In the genomic region with DNA sequence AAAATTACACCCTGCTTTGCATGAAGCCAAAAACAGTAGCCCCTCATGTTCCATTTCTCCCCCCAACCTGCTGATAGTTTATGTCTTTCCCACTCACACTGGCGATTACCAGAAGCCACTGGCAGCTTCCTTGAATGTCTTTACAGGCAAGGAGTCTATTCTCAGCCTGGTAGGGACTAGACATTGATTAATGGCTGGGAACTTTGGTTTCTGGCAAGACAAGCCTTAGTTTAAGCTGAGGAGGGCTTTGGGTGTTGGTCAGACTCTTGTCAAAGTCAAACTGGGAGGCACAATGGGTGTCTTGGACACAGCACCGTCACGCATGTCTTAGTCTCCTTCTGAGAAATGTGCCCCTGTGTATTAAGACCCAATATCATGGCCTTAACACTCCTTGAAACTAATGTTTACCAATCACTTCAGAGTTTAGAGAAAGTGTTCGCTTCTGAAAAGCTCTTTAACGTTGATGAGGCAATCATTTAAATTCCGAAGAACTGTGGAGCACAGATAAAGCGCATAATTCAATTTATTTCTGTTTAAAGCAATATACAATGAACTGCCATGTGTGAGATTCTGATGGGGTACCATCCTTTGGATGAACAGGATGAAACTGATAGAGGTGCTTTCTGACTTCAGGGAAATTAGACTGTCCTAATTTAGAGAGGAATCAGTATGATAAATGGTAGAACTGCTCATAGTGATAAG, we compare ENCODE assay signal across 16 cellular contexts.
"Had no signal": no experiment of that assay in that cellular context is flagged by ENCODE, and none has a peak within 500 bp of the region (broad histone marks: within the 10 kb centered on the region; RNA-seq: fewer than 3 reads in every experiment).

No MANE protein-coding gene starts in this region.

- H3K36me3 Mint-ChIP-seq: activated CD8-positive, alpha-beta memory T cell treated with anti-CD3 and anti-CD28 coated beads, Interleukin-2, amount 10 ng/mL, durations not matched to agents 7 days and 5 days; activated naive CD8-positive, alpha-beta T cell treated with anti-CD3 and anti-CD28 coated beads for 36 hours; natural killer cell treated with Interleukin-12 subunit alpha and Interleukin-12 subunit beta and Interleukin-15 and Interleukin-18, amount 100 ng/mL, for 72 hours; WTC11 had no signal

- H3K27me3 Mint-ChIP-seq: activated CD4-positive, alpha-beta memory T cell treated with anti-CD3 and anti-CD28 coated beads, Interleukin-2, amount 10 ng/mL, durations not matched to agents 7 days and 5 days; activated CD8-positive, alpha-beta memory T cell treated with anti-CD3 and anti-CD28 coated beads, Interleukin-2, amount 10 ng/mL, durations not matched to agents 7 days and 5 days; activated naive CD8-positive, alpha-beta T cell treated with anti-CD3 and anti-CD28 coated beads for 36 hours; activated T-helper 17 cell treated with anti-CD3 and anti-CD28 coated beads, Interleukin-2, amount 50 U/mL, for 72 hours had no signal

- H3K36me3 ChIP-seq: transverse colon had no signal

- ATAC-seq: activated CD8-positive, alpha-beta memory T cell treated with anti-CD3 and anti-CD28 coated beads, Interleukin-2, amount 10 ng/mL, durations not matched to agents 7 days and 5 days; activated T-helper 17 cell treated with anti-CD3 and anti-CD28 coated beads, Interleukin-2, amount 50 U/mL, for 72 hours; natural killer cell treated with Interleukin-12 subunit alpha and Interleukin-12 subunit beta and Interleukin-15 and Interleukin-18, amount 100 ng/mL, for 72 hours; stimulated activated naive CD8-positive, alpha-beta T cell treated with anti-CD3 and anti-CD28 coated beads, Interleukin-15, Interleukin-2, amounts not matched to agents 100 U/mL and 50 U/mL, for 24 hours; WTC11 had no signal

- DNase-seq: activated CD4-positive, alpha-beta memory T cell treated with anti-CD3 and anti-CD28 coated beads, Interleukin-2, amount 10 ng/mL, durations not matched to agents 7 days and 5 days; activated CD4-positive, alpha-beta T cell treated with anti-CD3 and anti-CD28 coated beads for 48 hours; activated CD8-positive, alpha-beta memory T cell treated with anti-CD3 and anti-CD28 coated beads, Interleukin-2, amount 10 ng/mL, durations not matched to agents 7 days and 5 days; activated naive CD4-positive, alpha-beta T cell; activated naive CD8-positive, alpha-beta T cell treated with anti-CD3 and anti-CD28 coated beads for 36 hours; activated T-cell treated with anti-CD3 and anti-CD28 coated beads, Interleukin-2, amount 50 U/mL, for 1 hour; mesendoderm; occipital lobe; stimulated activated naive CD8-positive, alpha-beta T cell treated with anti-CD3 and anti-CD28 coated beads, Interleukin-15, Interleukin-2, amounts not matched to agents 100 U/mL and 50 U/mL, for 24 hours; transverse colon had no signal

- H3K4me1 Mint-ChIP-seq: activated CD4-positive, alpha-beta memory T cell treated with anti-CD3 and anti-CD28 coated beads, Interleukin-2, amount 10 ng/mL, durations not matched to agents 7 days and 5 days; activated CD8-positive, alpha-beta memory T cell treated with anti-CD3 and anti-CD28 coated beads, Interleukin-2, amount 10 ng/mL, durations not matched to agents 7 days and 5 days; activated naive CD8-positive, alpha-beta T cell treated with anti-CD3 and anti-CD28 coated beads for 36 hours; activated T-helper 17 cell treated with anti-CD3 and anti-CD28 coated beads, Interleukin-2, amount 50 U/mL, for 72 hours had no signal

- H3K27me3 ChIP-seq: transverse colon had no signal

- H3K4me3 Mint-ChIP-seq: activated CD4-positive, alpha-beta memory T cell treated with anti-CD3 and anti-CD28 coated beads, Interleukin-2, amount 10 ng/mL, durations not matched to agents 7 days and 5 days; activated CD8-positive, alpha-beta memory T cell treated with anti-CD3 and anti-CD28 coated beads, Interleukin-2, amount 10 ng/mL, durations not matched to agents 7 days and 5 days; activated naive CD8-positive, alpha-beta T cell treated with anti-CD3 and anti-CD28 coated beads for 36 hours; activated T-helper 17 cell treated with anti-CD3 and anti-CD28 coated beads, Interleukin-2, amount 50 U/mL, for 72 hours; natural killer cell treated with Interleukin-12 subunit alpha and Interleukin-12 subunit beta and Interleukin-15 and Interleukin-18, amount 100 ng/mL, for 72 hours; T-helper 2 cell treated with Interferon-gamma antibody and Interleukin-4, amounts not matched to agents 5 μg/mL and 100 μg/mL, for 36 hours; WTC11 had no signal

- H3K9me3 ChIP-seq: transverse colon had no signal

- H3K27ac ChIP-seq: SK-N-MC had no signal

- H3K4me3 ChIP-seq: coronary artery, SK-N-MC, transverse colon had no signal

- H3K27ac Mint-ChIP-seq: activated CD4-positive, alpha-beta memory T cell treated with anti-CD3 and anti-CD28 coated beads, Interleukin-2, amount 10 ng/mL, durations not matched to agents 7 days and 5 days; activated CD8-positive, alpha-beta memory T cell treated with anti-CD3 and anti-CD28 coated beads, Interleukin-2, amount 10 ng/mL, durations not matched to agents 7 days and 5 days; activated naive CD8-positive, alpha-beta T cell treated with anti-CD3 and anti-CD28 coated beads for 36 hours; activated T-helper 17 cell treated with anti-CD3 and anti-CD28 coated beads, Interleukin-2, amount 50 U/mL, for 72 hours; natural killer cell treated with Interleukin-12 subunit alpha and Interleukin-12 subunit beta and Interleukin-15 and Interleukin-18, amount 100 ng/mL, for 72 hours; T-helper 2 cell treated with Interferon-gamma antibody and Interleukin-4, amounts not matched to agents 5 μg/mL and 100 μg/mL, for 36 hours; WTC11 had no signal

- H3K9me3 Mint-ChIP-seq: activated CD4-positive, alpha-beta memory T cell treated with anti-CD3 and anti-CD28 coated beads, Interleukin-2, amount 10 ng/mL, durations not matched to agents 7 days and 5 days; activated naive CD8-positive, alpha-beta T cell treated with anti-CD3 and anti-CD28 coated beads for 36 hours; activated T-helper 17 cell treated with anti-CD3 and anti-CD28 coated beads, Interleukin-2, amount 50 U/mL, for 72 hours; natural killer cell treated with Interleukin-12 subunit alpha and Interleukin-12 subunit beta and Interleukin-15 and Interleukin-18, amount 100 ng/mL, for 72 hours; T-helper 2 cell treated with Interferon-gamma antibody and Interleukin-4, amounts not matched to agents 5 μg/mL and 100 μg/mL, for 36 hours had no signal
